ENCODE assay signal across 1 cellular context in genomic region chr6:159761873-159762680, GRCh38.
TF ChIP-seq lines count a peak whose summit lies in the region.

Gene ACAT2, plus strand, starts transcription at chr6:159762045. Its CDS starts 43 bp downstream, at chr6:159762088.

TF ChIP-seq in K562, 482 proteins besides CTCF, POLR2A, EP300 and RAD21 (continued from another document and continues in another):
- TF ChIP-seq ZNF609 (CRISPR knock-in tag; IDR thresholded peaks at IDR 0.05; ENCODE audit: borderline replicate concordance), result no peak
- no peak for TF ChIP-seq TARDBP (IDR thresholded peaks at IDR 0.05)
- no peak for TF ChIP-seq SMAD3 (CRISPR knock-in tag; conservative IDR thresholded peaks at IDR 0.05)
- TF ChIP-seq ZNF212 (CRISPR knock-in tag; IDR thresholded peaks at IDR 0.05), result 0 out of 2 replicates have a peak, but pooled peaks have one; percentile 8
- no peak for TF ChIP-seq ARHGAP35 (IDR thresholded peaks at IDR 0.05; ENCODE audit: partially characterized antibody)
- TF ChIP-seq PCBP1 (IDR thresholded peaks at IDR 0.05; ENCODE audit: low read depth, low read length, poor library complexity, severe bottlenecking), result no peak
- TF ChIP-seq ATF3 (IDR thresholded peaks at IDR 0.05), result no peak
- TF ChIP-seq ATF3 (CRISPR knock-in tag; conservative IDR thresholded peaks at IDR 0.05), result no peak
- no peak for TF ChIP-seq ZNF586 (CRISPR knock-in tag; conservative IDR thresholded peaks at IDR 0.05)
- TF ChIP-seq SRSF3 (IDR thresholded peaks at IDR 0.05; ENCODE audit: insufficient read depth, low read length), result no peak
- TF ChIP-seq POLR2G (IDR thresholded peaks at IDR 0.05; ENCODE audit: low read depth, low read length), result peak; percentile 94
- TF ChIP-seq ZNF384 (IDR thresholded peaks at IDR 0.05; ENCODE audit: low read depth, low read length), result no peak
- no peak for TF ChIP-seq ERF (CRISPR knock-in tag; IDR thresholded peaks at IDR 0.05)
- TF ChIP-seq CSDE1 (IDR thresholded peaks at IDR 0.05), result no peak
- 0 out of 2 replicates have a peak, but pooled peaks have one; percentile 39 for TF ChIP-seq NFRKB (IDR thresholded peaks at IDR 0.05; ENCODE audit: low read depth)
- TF ChIP-seq KLF6 (CRISPR knock-in tag; IDR thresholded peaks at IDR 0.05; ENCODE audit: borderline replicate concordance), result no peak
- no peak for TF ChIP-seq THRAP3 (IDR thresholded peaks at IDR 0.05; ENCODE audit: borderline replicate concordance)
- no peak for TF ChIP-seq CTCFL (IDR thresholded peaks at IDR 0.05; ENCODE audit: borderline replicate concordance, insufficient read depth, low read depth, low read length, poor library complexity, severe bottlenecking)
- TF ChIP-seq BRF1 (IDR thresholded peaks at IDR 0.05; ENCODE audit: borderline replicate concordance, extremely low read depth, insufficient read length), result no peak
- no peak for TF ChIP-seq WHSC1 (IDR thresholded peaks at IDR 0.05; ENCODE audit: low read length)
- TF ChIP-seq SREBF2 (CRISPR knock-in tag; IDR thresholded peaks at IDR 0.05), result 0 out of 2 replicates have a peak, but pooled peaks have one; percentile 79
- no peak for TF ChIP-seq ZNF518B (CRISPR knock-in tag; IDR thresholded peaks at IDR 0.05)
- TF ChIP-seq ZC3H4 (CRISPR knock-in tag; IDR thresholded peaks at IDR 0.05; ENCODE audit: borderline replicate concordance), result no peak
- TF ChIP-seq ILK (tag; IDR thresholded peaks at IDR 0.05; ENCODE audit: borderline replicate concordance, low read depth), result no peak
- no peak for TF ChIP-seq RFX7 (CRISPR knock-in tag; IDR thresholded peaks at IDR 0.05)
- peak; percentile 23; the same call in 1 of the 2 replicates for TF ChIP-seq POLR2AphosphoS5 (IDR thresholded peaks at IDR 0.05; ENCODE audit: control insufficient read depth, insufficient read depth, low read depth, low read length)
- peak; percentile 63 for TF ChIP-seq CREB1 (IDR thresholded peaks at IDR 0.05)
- peak; percentile 79 for TF ChIP-seq CREB1 (CRISPR knock-in tag; IDR thresholded peaks at IDR 0.05)
- TF ChIP-seq POLR3G (IDR thresholded peaks at IDR 0.05; ENCODE audit: extremely low read depth, insufficient read length, insufficient replicate concordance), result no peak
- TF ChIP-seq SAFB2 (IDR thresholded peaks at IDR 0.05; ENCODE audit: borderline replicate concordance, low read depth, low read length, severe bottlenecking), result no peak
- TF ChIP-seq GTF2F1 (IDR thresholded peaks at IDR 0.05; ENCODE audit: low read depth, low read length), result no peak
- no peak for TF ChIP-seq ETS2 (tag; IDR thresholded peaks at IDR 0.05; ENCODE audit: borderline replicate concordance, poor library complexity, severe bottlenecking)
- TF ChIP-seq SRSF1 (IDR thresholded peaks at IDR 0.05; ENCODE audit: low read depth, low read length), result no peak
- no peak for TF ChIP-seq MAFG (tag; conservative IDR thresholded peaks at IDR 0.05)
- TF ChIP-seq KLF1 (tag; IDR thresholded peaks at IDR 0.05), result peak; percentile 33; the same call in 1 of the 2 replicates
- no peak for TF ChIP-seq PURB (CRISPR knock-in tag; IDR thresholded peaks at IDR 0.05; ENCODE audit: low read depth)
- TF ChIP-seq ZNF23 (CRISPR knock-in tag; IDR thresholded peaks at IDR 0.05), result no peak
- no peak for TF ChIP-seq PTRF (tag; IDR thresholded peaks at IDR 0.05)
- 0 out of 2 replicates have a peak, but pooled peaks have one; percentile 75 for TF ChIP-seq FOXP1 (CRISPR knock-in tag; IDR thresholded peaks at IDR 0.05)
- no peak for TF ChIP-seq SMAD1 (IDR thresholded peaks at IDR 0.05; ENCODE audit: low read depth, low read length, partially characterized antibody)
- 0 out of 2 replicates have a peak, but pooled peaks have one; percentile 3 for TF ChIP-seq ZNF12 (CRISPR knock-in tag; IDR thresholded peaks at IDR 0.05)
- no peak for TF ChIP-seq ZNF175 (CRISPR knock-in tag; IDR thresholded peaks at IDR 0.05; ENCODE audit: low read depth)
- TF ChIP-seq ZNF778 (CRISPR knock-in tag; IDR thresholded peaks at IDR 0.05), result no peak
